Comparison of ENCODE assay signal across 22 cellular contexts in the genomic region with DNA sequence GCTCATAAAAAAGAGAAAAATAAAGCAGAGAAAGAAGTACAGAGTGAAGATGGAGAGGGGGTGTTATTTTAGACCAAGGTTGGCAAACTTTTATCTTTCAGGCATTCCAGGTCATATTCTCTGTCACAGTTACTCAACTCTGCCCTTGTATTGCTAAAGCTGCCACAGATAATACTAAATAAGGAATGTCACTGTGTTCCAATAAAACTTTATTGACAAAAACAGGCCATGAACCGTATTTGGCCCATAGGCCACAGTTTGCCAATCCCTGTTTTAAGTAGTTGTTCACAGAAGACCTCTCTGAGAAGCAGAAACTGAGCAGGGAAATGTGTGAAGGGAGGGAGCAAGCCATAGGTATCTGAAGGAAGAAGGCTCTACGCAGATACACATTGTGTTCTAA.
DNase-seq lines count a peak whose midpoint lies in the region; ATAC-seq, FAIRE-seq and TF ChIP-seq lines count a peak whose summit lies in the region.
"Had no signal": no experiment of that assay in that cellular context is flagged by ENCODE, and none has a peak within 500 bp of the region (broad histone marks: within the 10 kb centered on the region; RNA-seq: fewer than 3 reads in every experiment).

No MANE protein-coding gene starts in this region.

- H3K27ac Mint-ChIP-seq in neural crest cell (ENCODE audit: unreplicated experiment) = peak overlapping the region; percentile 88
- H3K27ac Mint-ChIP-seq: CD4-positive, alpha-beta T cell had no signal

- peaks cover 23% of the 10 kb centered on the region for H3F3A ChIP-seq in GM23248 (ENCODE audit: insufficient read depth)

- TF ChIP-seq CTCF in RWPE2 (IDR thresholded peaks at IDR 0.05; ENCODE audit: poor library complexity, severe bottlenecking) (no peak), neural crest cell (conservative IDR thresholded peaks at IDR 0.05) (no peak)

- H3K4me1 ChIP-seq in GM23248 (ENCODE audit: insufficient read depth) = peaks cover 29% of the 10 kb centered on the region
- peaks cover 36% of the 10 kb centered on the region for H3K4me1 ChIP-seq in RWPE2 (ENCODE audit: insufficient read depth, poor library complexity, severe bottlenecking)
- peaks cover 83% of the 10 kb centered on the region for H3K4me1 ChIP-seq in ectodermal cell (ENCODE audit: control insufficient read depth, insufficient read depth, low read length)
- H3K4me1 ChIP-seq in small intestine (ENCODE audit: control insufficient read depth in 2 of 2, insufficient read depth in 1 of 2, low read depth in 1 of 2, low read length in 1 of 2) = no peaks in the 10 kb centered on the region
- H3K4me1 ChIP-seq: Caco-2, Peyer's patch, SJCRH30 had no signal

- no peaks in the 10 kb centered on the region for H3K27me3 Mint-ChIP-seq in neural crest cell (ENCODE audit: low read depth)

- H3K9me3 ChIP-seq in GM23248 (ENCODE audit: low read depth) (no peaks in the 10 kb centered on the region), RWPE2 (ENCODE audit: severe bottlenecking) (no peaks in the 10 kb centered on the region), ectodermal cell (ENCODE audit: control insufficient read depth, low read length) (no peaks in the 10 kb centered on the region), small intestine (ENCODE audit: control insufficient read depth, low read depth) (no peaks in the 10 kb centered on the region)
- H3K9me3 ChIP-seq: BLaER1, Caco-2, Peyer's patch, SJCRH30 had no signal

- H3K36me3 Mint-ChIP-seq in neural crest cell (ENCODE audit: low read depth) = peaks cover 6% of the 10 kb centered on the region

- no peak for FAIRE-seq in small intestine (lab: Jason Lieb, UNC)
- FAIRE-seq: GM12892, GM18507, H1 had no signal

- ATAC-seq in RWPE2 (ENCODE audit: low read depth) (no peak), GM21786 (IDR thresholded peaks at IDR 0.05; ENCODE audit: unreplicated experiment) (no peak)

- no peaks in the 10 kb centered on the region for H4K20me1 ChIP-seq in GM23248 (ENCODE audit: insufficient read depth)
- H4K20me1 ChIP-seq: BLaER1 had no signal

- no peak overlapping the region for H3K4me3 ChIP-seq in GM23248
- no peak overlapping the region for H3K4me3 ChIP-seq in RWPE2 (ENCODE audit: severe bottlenecking)
- no peak overlapping the region for H3K4me3 ChIP-seq in ectodermal cell (ENCODE audit: insufficient read depth, low read depth, low read length)
- H3K4me3 ChIP-seq in small intestine (ENCODE audit: low read depth in 1 of 2, low read length in 2 of 2) = no peak overlapping the region
- H3K4me3 ChIP-seq: BLaER1, Peyer's patch, SJCRH30 had no signal

- H3K9ac ChIP-seq in GM23248 = no peak overlapping the region
- H3K9ac ChIP-seq: BLaER1 had no signal

- H3K4me3 Mint-ChIP-seq in neural crest cell = peak overlapping the region; percentile 57
- H3K4me3 Mint-ChIP-seq: CD4-positive, alpha-beta T cell had no signal

- no peaks in the 10 kb centered on the region for H3K9me2 ChIP-seq in GM23248 (ENCODE audit: insufficient read depth)

- H3K36me3 ChIP-seq in GM23248 (ENCODE audit: low read depth) (no peaks in the 10 kb centered on the region), RWPE2 (ENCODE audit: low read depth) (no peaks in the 10 kb centered on the region), ectodermal cell (ENCODE audit: control insufficient read depth, insufficient read depth, low read length) (no peaks in the 10 kb centered on the region), small intestine (ENCODE audit: control insufficient read depth in 2 of 2, insufficient read depth in 2 of 2, low read length in 2 of 2) (no peaks in the 10 kb centered on the region)
- H3K36me3 ChIP-seq: Peyer's patch, SJCRH30 had no signal

- no peaks in the 10 kb centered on the region for H3K9me3 Mint-ChIP-seq in neural crest cell
- H3K9me3 Mint-ChIP-seq: CD4-positive, alpha-beta T cell had no signal

- peaks cover 85% of the 10 kb centered on the region for H3K4me1 Mint-ChIP-seq in neural crest cell

- H3K79me2 ChIP-seq in GM23248 (ENCODE audit: insufficient read depth) = no peaks in the 10 kb centered on the region

- in situ Hi-C loops in GM23248 (cut with MboI) = no loop called here

- H3K27me3 ChIP-seq in GM23248 (replicated peaks; ENCODE audit: insufficient read depth) = no peaks in the 10 kb centered on the region
- H3K27me3 ChIP-seq in RWPE2 (ENCODE audit: insufficient read depth, poor library complexity, severe bottlenecking) = no peaks in the 10 kb centered on the region
- no peaks in the 10 kb centered on the region for H3K27me3 ChIP-seq in ectodermal cell (ENCODE audit: control insufficient read depth, insufficient read depth, low read length, poor library complexity, severe bottlenecking)
- no peaks in the 10 kb centered on the region for H3K27me3 ChIP-seq in small intestine (ENCODE audit: control insufficient read depth in 2 of 2, insufficient read depth in 2 of 2, low read length in 2 of 2)
- H3K27me3 ChIP-seq: BLaER1, Peyer's patch, SJCRH30 had no signal

- no peak overlapping the region for H2AFZ ChIP-seq in GM23248

- peak overlapping the region; percentile 51 for H3K27ac ChIP-seq in GM23248
- H3K27ac ChIP-seq in RWPE2 (ENCODE audit: poor library complexity, severe bottlenecking) = peak overlapping the region; percentile 73
- peak overlapping the region; percentile 93 for H3K27ac ChIP-seq in ectodermal cell (ENCODE audit: insufficient read depth, low read depth, low read length, poor library complexity, severe bottlenecking)
- no peak overlapping the region for H3K27ac ChIP-seq in small intestine (ENCODE audit: low read depth in 1 of 2, low read length in 1 of 2)
- H3K27ac ChIP-seq: BLaER1, Peyer's patch, SJCRH30 had no signal

- H3K4me2 ChIP-seq in GM23248 (ENCODE audit: unreplicated experiment) = no peak overlapping the region
- H3K4me2 ChIP-seq: BLaER1 had no signal

- WGBS in GM23248 (ENCODE audit: low coverage in 1 of 2, low lambda C conversion rate in 2 of 2, missing lambda C conversion rate in 2 of 2), 2 experiments = 95 to 98% methylated on average over 2 of the region's 2 CpGs
- 58 to 69% methylated on average over 1 to 2 of the region's 2 CpGs for WGBS in ectodermal cell, 2 experiments
- WGBS in small intestine, 3 donors = 85 to 89% (median 88%) methylated on average over 2 of the region's 2 CpGs

- DNase-seq in GM23248 (no peak), RWPE2 (ENCODE audit: low spot score) (no peak), neural crest cell (ENCODE audit: low read depth, low spot score) (no peak), DMS 273 treated with DMSO at 0.1 percent for 48 hours (lab: John Stamatoyannopoulos, UW) (no peak), small intestine (no peak)
- DNase-seq in activated T-cell treated with anti-CD3 and anti-CD28 coated beads, Interleukin-2, amount 50 U/mL, for 1 hour = no peak
- DNase-seq: Caco-2; CD4-positive, alpha-beta T cell; DMS153; KBM-7; NCI-H1105 treated with DMSO at 0.1 percent for 48 hours; NCI-H2029 treated with DMSO at 0.1 percent for 48 hours; NCI-H524 treated with DMSO at 0.1 percent for 48 hours; NCI-H82; Peyer's patch; SJCRH30 had no signal

Comparison
In these comparisons a context has a peak if more than half of its experiments do, and no peak if none do; other contexts are left out.
1. H3K27ac ChIP-seq: peak in GM23248 (single experiment), RWPE2 (single experiment) and ectodermal cell (single experiment); none in small intestine (0 of 2).